In the genomic region with DNA sequence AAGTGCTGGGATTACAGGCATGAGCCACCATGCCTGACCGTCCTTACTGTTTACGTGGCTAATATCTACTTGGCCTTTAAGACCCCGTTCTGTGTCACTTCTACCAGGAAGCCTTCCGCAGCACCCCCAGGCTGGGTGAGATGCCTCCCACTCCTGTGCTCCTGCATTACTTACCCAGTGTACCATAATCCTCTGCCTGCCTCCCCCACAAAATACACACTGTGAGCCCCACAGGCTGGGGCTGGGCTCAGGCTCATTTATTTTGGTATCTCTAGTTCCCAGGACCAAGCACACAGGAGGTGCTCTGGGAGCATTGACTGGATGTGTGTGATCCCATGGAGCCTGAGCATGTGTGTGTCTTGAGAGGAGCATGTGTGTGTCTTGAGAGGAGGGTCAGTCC, we compare ENCODE assay signal across 1 cellular context.
TF ChIP-seq lines count a peak whose summit lies in the region.

No MANE protein-coding gene starts in this region.

TF ChIP-seq in H1, 55 proteins besides CTCF, POLR2A, EP300 and RAD21:
- no peak for TF ChIP-seq HDAC6 (IDR thresholded peaks at IDR 0.05; ENCODE audit: low read depth, low read length)
